Comparison of ENCODE assay signal across 25 cellular contexts in the genomic region with DNA sequence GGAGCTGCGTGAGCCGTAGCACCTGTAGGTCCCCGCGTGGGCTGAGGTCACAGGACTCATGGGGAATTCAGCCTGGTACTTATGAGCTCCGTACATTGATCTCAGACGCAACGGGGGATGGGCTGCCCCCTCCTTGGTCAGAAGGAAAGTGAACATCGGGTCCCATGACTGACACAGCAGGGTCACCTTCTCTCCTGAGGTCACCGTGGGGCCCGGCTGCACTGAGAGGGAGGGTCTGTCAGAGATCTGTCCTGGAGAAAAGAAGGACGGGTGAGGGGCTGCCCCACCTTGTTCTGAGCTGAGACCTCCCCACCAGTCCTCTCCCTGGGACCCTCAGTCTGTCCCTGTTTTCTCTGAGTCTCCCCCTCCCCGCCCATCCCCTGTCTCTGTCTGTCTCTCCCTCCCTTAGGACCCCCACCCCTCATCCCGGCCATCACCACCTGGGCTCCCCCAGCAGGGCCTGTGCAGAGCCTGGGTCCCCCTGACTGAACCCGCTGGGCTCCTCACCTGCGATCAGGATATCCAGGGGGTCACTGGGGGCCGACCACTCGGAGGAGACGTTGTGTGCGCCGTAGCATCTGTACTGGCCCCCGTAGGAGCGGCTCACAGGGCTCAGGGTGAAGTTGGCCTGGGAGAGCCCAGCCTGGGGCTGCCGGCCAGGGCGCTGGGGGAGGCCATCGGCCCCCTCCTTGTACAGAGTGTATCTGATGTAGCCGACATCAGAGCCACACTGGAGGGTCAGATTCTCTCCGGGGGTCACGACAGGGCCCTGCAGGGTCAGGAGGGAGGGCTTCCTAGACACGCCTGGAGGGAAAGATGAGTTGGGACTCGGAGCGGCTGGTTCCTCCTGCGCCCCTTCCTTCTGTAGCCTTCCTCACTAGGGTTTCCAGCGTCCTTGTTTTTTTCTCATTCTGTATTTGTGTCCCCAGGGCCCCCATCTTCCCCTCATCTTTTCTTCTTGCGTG. TPM values are rescaled to one million over a fixed set of nuclear protein-coding genes. Genes with fewer than 3 reads are reported as not detected.
"Had no signal": no experiment of that assay in that cellular context is flagged by ENCODE, and none has a peak within 500 bp of the region (broad histone marks: within the 10 kb centered on the region; RNA-seq: fewer than 3 reads in every experiment).

No MANE protein-coding gene starts in this region.

- H3K36me3 Mint-ChIP-seq: immature natural killer cell, natural killer cell had no signal

- H3K27ac Mint-ChIP-seq: immature natural killer cell had no signal

- ATAC-seq: foreskin keratinocyte, left colon, left ventricle myocardium superior, natural killer cell, psoas muscle, sciatic nerve had no signal

- H3K9me3 ChIP-seq: esophagus squamous epithelium, mucosa of descending colon, pancreas, psoas muscle, spleen, stomach, thoracic aorta, transverse colon had no signal

- H3K4me3 Mint-ChIP-seq: immature natural killer cell, natural killer cell, neural crest cell had no signal

- H3K4me1 ChIP-seq: esophagus squamous epithelium, foreskin keratinocyte, pancreas, psoas muscle, stomach, transverse colon had no signal

- H3K4me1 Mint-ChIP-seq: immature natural killer cell had no signal

- H3K4me3 ChIP-seq: esophagus squamous epithelium, lung, mucosa of descending colon, pancreas, psoas muscle, stomach, thoracic aorta, transverse colon had no signal

- H3K9me3 Mint-ChIP-seq: immature natural killer cell, natural killer cell, neural crest cell had no signal

- H3K27me3 ChIP-seq: foreskin keratinocyte, pancreas, transverse colon had no signal

- H3K27ac ChIP-seq: esophagus squamous epithelium, foreskin keratinocyte, pancreas, psoas muscle, stomach, thoracic aorta, transverse colon had no signal

- DNase-seq: dermis blood vessel endothelial cell; esophagus squamous epithelium; foreskin keratinocyte; immature natural killer cell; left colon; left ventricle myocardium superior; mesendoderm; mucosa of descending colon; natural killer cell; pancreas; psoas muscle; retina; spleen; stimulated activated CD4-positive, alpha-beta T cell treated with anti-CD3 and anti-CD28 coated beads, Interleukin-15, amount 100 ng/mL, for 24 hours; stimulated activated CD4-positive, alpha-beta T cell treated with anti-CD3 and anti-CD28 coated beads, Interleukin-1b, Interleukin-23, amount 100 ng/mL, for 48 hours; stimulated activated CD4-positive, alpha-beta T cell treated with anti-CD3 and anti-CD28 coated beads, Interleukin-4, amount 100 ng/mL, for 24 hours; stimulated activated naive CD4-positive, alpha-beta T cell; stomach; transverse colon had no signal

RNA-seq across cellular contexts. Expression of a gene that starts 1.8 kb away (rescaled TPM):
- total RNA-seq: dermis blood vessel endothelial cell, epithelial cell of proximal tubule, foreskin keratinocyte, left colon, left ventricle myocardium superior, mucosa of descending colon, neural crest cell, stomach, thoracic aorta had no signal
- polyA plus RNA-seq: foreskin keratinocyte, keratinocyte, pancreas, psoas muscle, stomach had no signal

RNA-seq across cellular contexts. Expression of a gene that starts 24.2 kb away (rescaled TPM):
- total RNA-seq: dermis blood vessel endothelial cell, epithelial cell of proximal tubule, foreskin keratinocyte, neural crest cell had no signal
- polyA plus RNA-seq: foreskin keratinocyte, keratinocyte had no signal

RNA-seq across cellular contexts. Expression of a gene that starts 27.6 kb away (rescaled TPM):
- total RNA-seq: dermis blood vessel endothelial cell, epithelial cell of proximal tubule, foreskin keratinocyte, neural crest cell had no signal
- polyA plus RNA-seq: foreskin keratinocyte, keratinocyte had no signal

RNA-seq across cellular contexts. Expression of a gene that starts 56.3 kb away (rescaled TPM):
- total RNA-seq: dermis blood vessel endothelial cell, epithelial cell of proximal tubule, foreskin keratinocyte, neural crest cell had no signal
- polyA plus RNA-seq: foreskin keratinocyte, keratinocyte had no signal
